In the genomic region with DNA sequence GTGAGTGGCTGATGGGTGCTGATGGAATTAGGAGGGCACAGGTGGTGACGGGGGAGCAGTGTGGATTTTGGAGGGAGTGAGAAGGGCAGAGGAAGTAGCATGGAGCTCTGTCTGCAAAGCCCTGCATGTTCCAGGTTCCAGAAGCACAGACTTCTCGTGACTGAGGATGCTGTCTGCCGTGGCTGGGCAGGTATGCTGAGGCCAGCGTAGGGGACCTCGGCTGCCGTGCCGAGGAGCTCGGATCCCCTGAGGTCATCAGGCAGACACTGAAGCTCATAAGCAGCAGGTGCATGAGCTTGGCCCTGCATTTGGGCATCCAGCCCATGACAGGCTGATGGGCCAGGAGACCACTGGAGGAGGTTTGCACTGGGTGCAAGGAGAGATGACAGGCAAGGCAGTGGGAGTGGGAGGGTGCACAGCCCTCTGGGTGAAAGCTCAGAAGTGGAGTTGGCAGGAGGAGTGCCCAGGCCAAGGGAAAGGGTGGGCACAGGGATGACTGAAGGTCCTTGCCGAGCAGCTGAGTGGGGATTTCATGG, we compare ENCODE assay signal across 1 cellular context.
TF ChIP-seq lines count a peak whose summit lies in the region.

No MANE protein-coding gene starts in this region.

TF ChIP-seq in IMR-90, 13 proteins besides CTCF, POLR2A, EP300 and RAD21 (continued from another document):
- TF ChIP-seq FOS (IDR thresholded peaks at IDR 0.05; ENCODE audit: low read depth, low read length) (no peak), RFX5 (IDR thresholded peaks at IDR 0.05; ENCODE audit: low read depth, low read length) (no peak), BHLHE40 (IDR thresholded peaks at IDR 0.05; ENCODE audit: low read depth, low read length) (no peak), SMC3 (IDR thresholded peaks at IDR 0.05; ENCODE audit: low read depth, low read length) (no peak), MXI1 (IDR thresholded peaks at IDR 0.05; ENCODE audit: borderline replicate concordance, low read depth, low read length) (no peak), CHD1 (IDR thresholded peaks at IDR 0.05; ENCODE audit: low read depth, low read length) (no peak)
